ENCODE assay signal across 31 cellular contexts in the genomic region with DNA sequence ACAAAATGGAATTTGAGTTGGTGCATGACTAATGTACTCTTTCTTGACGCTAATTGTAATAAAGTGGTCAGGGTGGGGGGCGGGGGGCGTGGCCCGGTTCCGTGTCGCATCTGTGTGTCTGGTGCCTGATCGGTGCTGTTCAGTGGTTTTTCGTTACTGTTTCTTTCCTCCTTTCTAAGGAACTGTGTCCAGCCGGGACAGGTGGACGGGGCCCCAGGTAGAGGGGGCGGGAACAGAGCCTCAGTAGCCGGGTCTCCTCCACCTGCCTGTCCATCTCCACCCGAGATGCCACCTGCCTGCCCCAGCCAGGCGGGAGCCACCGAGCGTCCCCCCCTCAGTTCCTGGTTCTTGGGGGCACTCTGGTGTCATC. TPM values are rescaled to one million over a fixed set of nuclear protein-coding genes. Genes with fewer than 3 reads are reported as not detected.
"Had no signal": no experiment of that assay in that cellular context is flagged by ENCODE, and none has a peak within 500 bp of the region (broad histone marks: within the 10 kb centered on the region; RNA-seq: fewer than 3 reads in every experiment).

No MANE protein-coding gene starts in this region.

- H3K4me3 Mint-ChIP-seq: activated CD4-positive, alpha-beta memory T cell treated with anti-CD3 and anti-CD28 coated beads for 36 hours; activated CD4-positive, alpha-beta T cell treated with anti-CD3 and anti-CD28 coated beads, Interleukin-2, amount 10 ng/mL, durations not matched to agents 7 days and 5 days; activated naive CD4-positive, alpha-beta T cell treated with anti-CD3 and anti-CD28 coated beads for 36 hours; activated T-cell treated with anti-CD3 and anti-CD28 coated beads, Interleukin-2, amount 50 U/mL, for 4 hours; activated T-helper 1 cell treated with anti-CD3 and anti-CD28 coated beads, Interleukin-12 subunit alpha, Interleukin-12 subunit beta, Interleukin-2, Interleukin-4 antibody, amounts not matched to agents 30 ng/mL and 10 ng/mL and 1 ng/mL, durations not matched to agents 14 hours and 24 hours and 36 hours; T-helper 1 cell treated with Interleukin-12 subunit alpha and Interleukin-12 subunit beta and Interleukin-4 antibody, amounts not matched to agents 30 μg/mL and 1 μg/mL, for 36 hours; T-helper 2 cell treated with Interferon-gamma antibody and Interleukin-4, amounts not matched to agents 5 μg/mL and 100 μg/mL, for 36 hours had no signal

- H3K4me1 Mint-ChIP-seq: activated CD4-positive, alpha-beta T cell treated with anti-CD3 and anti-CD28 coated beads, Interleukin-2, amount 10 ng/mL, durations not matched to agents 7 days and 5 days had no signal

- H3K9me3 Mint-ChIP-seq: activated CD4-positive, alpha-beta T cell treated with anti-CD3 and anti-CD28 coated beads, Interleukin-2, amount 10 ng/mL, durations not matched to agents 7 days and 5 days; activated T-cell treated with anti-CD3 and anti-CD28 coated beads, Interleukin-2, amount 50 U/mL, for 4 hours; T-helper 1 cell treated with Interleukin-12 subunit alpha and Interleukin-12 subunit beta and Interleukin-4 antibody, amounts not matched to agents 30 μg/mL and 1 μg/mL, for 36 hours; T-helper 2 cell treated with Interferon-gamma antibody and Interleukin-4, amounts not matched to agents 5 μg/mL and 100 μg/mL, for 36 hours had no signal

- H3K27ac ChIP-seq: adrenal gland, colonic mucosa, PC-9, RWPE1 had no signal

- ATAC-seq: activated naive CD4-positive, alpha-beta T cell treated with anti-CD3 and anti-CD28 coated beads, Interleukin-2, amount 50 U/mL, for 72 hours; activated T-cell treated with anti-CD3 and anti-CD28 coated beads, Interleukin-2, amount 50 U/mL, for 4 hours; Right ventricle myocardium inferior had no signal

- DNase-seq: activated CD4-positive, alpha-beta memory T cell treated with anti-CD3 and anti-CD28 coated beads for 36 hours; activated CD4-positive, alpha-beta T cell treated with anti-CD3 and anti-CD28 coated beads, Interleukin-2, amount 10 ng/mL, durations not matched to agents 7 days and 5 days; activated CD8-positive, alpha-beta memory T cell treated with anti-CD3 and anti-CD28 coated beads, Interleukin-2, amount 50 U/mL, for 4 hours; activated gamma-delta T cell treated with Interleukin-2 at 50 U/mL for 16 hours; activated naive CD4-positive, alpha-beta T cell treated with anti-CD3 and anti-CD28 coated beads for 36 hours; activated T-cell treated with anti-CD3 and anti-CD28 coated beads for 4 hours; activated T-cell treated with anti-CD3 and anti-CD28 coated beads, Interleukin-2, amount 50 U/mL, for 4 hours; adrenal gland; anterior cingulate cortex; central memory CD4-positive, alpha-beta T cell; colonic mucosa; MG63; NCI-H1048; NCI-H1436 treated with DMSO at 0.1 percent for 48 hours; NCI-H1694 treated with DMSO at 0.1 percent for 48 hours; NCI-H2029; NCI-H345; NCI-H524 treated with DMSO at 0.1 percent for 48 hours; PC-9; SIG-M5 had no signal

- FAIRE-seq: RCC 7860, TTC549 had no signal

- H3K36me3 Mint-ChIP-seq: activated CD4-positive, alpha-beta memory T cell treated with anti-CD3 and anti-CD28 coated beads for 36 hours; brain had no signal

- H3K4me2 ChIP-seq: PC-9 had no signal

- H3K27ac Mint-ChIP-seq: activated CD4-positive, alpha-beta memory T cell treated with anti-CD3 and anti-CD28 coated beads for 36 hours; activated CD4-positive, alpha-beta T cell treated with anti-CD3 and anti-CD28 coated beads, Interleukin-2, amount 10 ng/mL, durations not matched to agents 7 days and 5 days; activated naive CD4-positive, alpha-beta T cell treated with anti-CD3 and anti-CD28 coated beads for 36 hours; activated naive CD4-positive, alpha-beta T cell treated with anti-CD3 and anti-CD28 coated beads, Interleukin-2, amount 50 U/mL, for 72 hours; activated T-helper 1 cell treated with anti-CD3 and anti-CD28 coated beads, Interleukin-12 subunit alpha, Interleukin-12 subunit beta, Interleukin-2, Interleukin-4 antibody, amounts not matched to agents 30 ng/mL and 10 ng/mL and 1 ng/mL, durations not matched to agents 14 hours and 24 hours and 36 hours; T-helper 1 cell treated with Interleukin-12 subunit alpha and Interleukin-12 subunit beta and Interleukin-4 antibody, amounts not matched to agents 30 μg/mL and 1 μg/mL, for 36 hours; T-helper 2 cell treated with Interferon-gamma antibody and Interleukin-4, amounts not matched to agents 5 μg/mL and 100 μg/mL, for 36 hours had no signal

- H2AFZ ChIP-seq: PC-9 had no signal

- H3K36me3 ChIP-seq: adrenal gland, colonic mucosa, MG63 had no signal

- H3K4me3 ChIP-seq: adrenal gland, colonic mucosa, MG63, PC-9 had no signal

- H3K4me1 ChIP-seq: adrenal gland, colonic mucosa had no signal

- H3K9me3 ChIP-seq: colonic mucosa, MG63 had no signal

RNA-seq across cellular contexts. Expression of a gene that starts 26.3 kb away (rescaled TPM):
- total RNA-seq: activated CD4-positive, alpha-beta memory T cell treated with anti-CD3 and anti-CD28 coated beads for 36 hours; activated CD4-positive, alpha-beta T cell treated with anti-CD3 and anti-CD28 coated beads, Interleukin-2, amount 10 ng/mL, durations not matched to agents 7 days and 5 days; activated naive CD4-positive, alpha-beta T cell treated with anti-CD3 and anti-CD28 coated beads for 36 hours; activated naive CD4-positive, alpha-beta T cell treated with anti-CD3 and anti-CD28 coated beads, Interleukin-2, amount 50 U/mL, for 72 hours; activated T-cell treated with anti-CD3 and anti-CD28 coated beads, Interleukin-2, amount 50 U/mL, for 4 hours; activated T-helper 1 cell treated with anti-CD3 and anti-CD28 coated beads, Interleukin-12 subunit alpha, Interleukin-12 subunit beta, Interleukin-2, Interleukin-4 antibody, amounts not matched to agents 30 ng/mL and 10 ng/mL and 1 ng/mL, durations not matched to agents 14 hours and 24 hours and 36 hours; adrenal gland; chondrocyte; NCI-H460; PC-9; Right ventricle myocardium inferior had no signal
